Comparison of ENCODE assay signal across 8 cellular contexts in the genomic region with DNA sequence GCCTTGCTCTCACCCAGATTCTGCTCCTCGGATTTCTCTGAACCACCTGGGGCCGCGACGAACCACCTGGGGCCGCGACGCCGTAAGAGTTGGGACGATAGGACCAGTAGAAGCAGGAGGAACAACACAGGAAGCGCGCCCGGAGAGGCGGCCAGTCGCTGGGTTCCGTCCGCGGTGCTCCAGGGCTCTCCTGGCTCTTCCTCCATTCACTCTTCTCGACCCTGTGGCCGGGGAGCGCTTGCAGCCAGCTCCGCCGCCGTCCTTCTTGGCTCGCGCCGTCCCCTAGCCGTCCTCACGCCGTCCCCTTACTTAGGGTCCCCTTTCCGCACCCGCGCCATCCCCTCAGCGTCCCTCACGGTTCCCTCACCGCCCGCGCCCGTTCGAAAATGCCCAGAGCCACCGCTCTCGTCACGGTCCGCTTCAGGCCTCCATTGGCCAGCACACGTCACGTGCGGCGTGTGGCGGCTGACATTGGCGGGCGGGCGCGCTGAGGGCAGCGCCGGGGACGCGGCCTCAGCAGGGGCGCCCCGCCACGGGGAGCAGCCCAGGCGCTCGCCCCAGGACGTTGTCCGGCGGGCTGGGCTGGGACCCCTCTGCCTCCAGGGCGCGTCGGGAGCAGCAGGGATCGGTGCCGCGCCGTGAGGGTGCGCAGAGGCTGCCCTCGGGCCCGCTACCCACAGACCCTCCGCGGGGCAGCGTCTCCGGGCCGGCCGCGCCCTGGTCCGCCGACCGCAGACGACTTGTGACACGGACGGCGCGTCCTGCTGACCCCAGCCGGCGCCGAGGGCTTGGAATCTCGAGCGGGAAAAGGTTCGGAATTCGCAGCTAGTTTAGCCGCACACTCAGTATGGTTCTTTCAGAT. TPM values are rescaled to one million over a fixed set of nuclear protein-coding genes. Genes with fewer than 3 reads are reported as not detected.
A peak's percentile ranks its signal among the peaks of the same experiment; 100 is the strongest.
DNase-seq lines count a peak whose midpoint lies in the region; ATAC-seq and TF ChIP-seq lines count a peak whose summit lies in the region.

No MANE protein-coding gene starts in this region.

- peaks cover 3 to 5% of the 10 kb centered on the region in 2 donors for H3K36me3 Mint-ChIP-seq in activated T-cell treated with anti-CD3 and anti-CD28 coated beads, Interleukin-2, amount 50 U/mL, for 72 hours (ENCODE audit: insufficient read depth in 2 of 2)
- no peaks in the 10 kb centered on the region for H3K36me3 Mint-ChIP-seq in naive thymus-derived CD8-positive, alpha-beta T cell

- peak overlapping the region; percentile 14 for H3K27ac ChIP-seq in HUES48 (ENCODE audit: low read depth, low read length)
- no peak overlapping the region for H3K27ac ChIP-seq in PC-3 (ENCODE audit: low read length)

- H3K9me3 Mint-ChIP-seq in activated T-cell treated with anti-CD3 and anti-CD28 coated beads, Interleukin-2, amount 50 U/mL, for 72 hours, result no peaks in the 10 kb centered on the region
- peaks cover 0 to 4% (median 0%) of the 10 kb centered on the region in 9 donors for H3K9me3 Mint-ChIP-seq in naive thymus-derived CD8-positive, alpha-beta T cell

- no peaks in the 10 kb centered on the region for H3K9me2 ChIP-seq in PC-3 (replicated peaks; ENCODE audit: low read length)

- H3K79me2 ChIP-seq in PC-3 (ENCODE audit: low read length), result peaks cover 23% of the 10 kb centered on the region

- peak overlapping the region; percentile 78 for H2AFZ ChIP-seq in PC-3 (ENCODE audit: low read length)

- no peaks in the 10 kb centered on the region for H4K20me1 ChIP-seq in PC-3 (ENCODE audit: low read length)

- CTCF ChIA-PET in PC-3 (lab: Charles Lee), result no interaction called here

- BruUV-seq in PC-3 (replicated peaks; lab: Mats Ljungman, UMichigan), result TSS peak; percentile 94

- peaks cover 17% of the 10 kb centered on the region; the same call in 1 of the 2 replicates for H3K9me3 ChIP-seq in HUES48 (ENCODE audit: control insufficient read depth, insufficient read depth, low read length)
- H3K9me3 ChIP-seq in PC-3 (ENCODE audit: low read length), result no peaks in the 10 kb centered on the region

- H3K4me3 Mint-ChIP-seq in activated T-cell treated with anti-CD3 and anti-CD28 coated beads, Interleukin-2, amount 50 U/mL, for 72 hours, result peak overlapping the region; percentile 87 to 98
- H3K4me3 Mint-ChIP-seq in naive thymus-derived CD8-positive, alpha-beta T cell, result peak overlapping the region; percentile 96 to 100 (median 98)

- peaks cover 6% of the 10 kb centered on the region for H3K27me3 Mint-ChIP-seq in activated T-cell treated with anti-CD3 and anti-CD28 coated beads, Interleukin-2, amount 50 U/mL, for 72 hours (ENCODE audit: low read depth)
- peaks cover 2 to 11% (median 6%) of the 10 kb centered on the region in 5 donors for H3K27me3 Mint-ChIP-seq in naive thymus-derived CD8-positive, alpha-beta T cell

- H3K36me3 ChIP-seq in HUES48 (ENCODE audit: control insufficient read depth, insufficient read depth, low read length) (no peaks in the 10 kb centered on the region), PC-3 (ENCODE audit: low read depth, low read length) (no peaks in the 10 kb centered on the region)

- peaks cover 22% of the 10 kb centered on the region for H3K4me1 Mint-ChIP-seq in activated T-cell treated with anti-CD3 and anti-CD28 coated beads, Interleukin-2, amount 50 U/mL, for 72 hours (ENCODE audit: low read depth)
- peaks cover 13 to 26% (median 19%) of the 10 kb centered on the region in 4 donors for H3K4me1 Mint-ChIP-seq in naive thymus-derived CD8-positive, alpha-beta T cell

- H3K27me3 ChIP-seq in HUES48 (ENCODE audit: control insufficient read depth, insufficient read depth, low read length), result peaks cover 18% of the 10 kb centered on the region
- H3K27me3 ChIP-seq in PC-3 (ENCODE audit: low read length), result no peaks in the 10 kb centered on the region

- H3K9ac ChIP-seq in HUES48 (ENCODE audit: low read depth, low read length) (peak overlapping the region; percentile 80), PC-3 (ENCODE audit: low read length) (peak overlapping the region; percentile 72)

- intact Hi-C loops in PC-3 (cut with micrococcal nuclease), result no loop called here

- peak overlapping the region; percentile 93 for H3K4me2 ChIP-seq in PC-3 (ENCODE audit: low read length)

- H3K4me1 ChIP-seq in HUES48 (ENCODE audit: control insufficient read depth, insufficient read depth, low read length), result no peaks in the 10 kb centered on the region
- peaks cover 9% of the 10 kb centered on the region; the same call in 1 of the 2 replicates for H3K4me1 ChIP-seq in PC-3 (ENCODE audit: insufficient read depth, low read length)

- ATAC-seq in GM21423 (IDR thresholded peaks at IDR 0.05; ENCODE audit: unreplicated experiment) (peak; percentile 99), PC-3 (peak; percentile 99)
- ATAC-seq in activated T-cell treated with anti-CD3 and anti-CD28 coated beads, Interleukin-2, amount 50 U/mL, for 72 hours (replicated peaks in 1 of 2), result peak; percentile 99 to 100
- peak; percentile 99 for ATAC-seq in naive thymus-derived CD8-positive, alpha-beta T cell

- no peak for TF ChIP-seq CTCF in PC-3 (conservative IDR thresholded peaks at IDR 0.05; ENCODE audit: low read depth, low read length)
- no peak for TF ChIP-seq CTCF in fibroblast of mammary gland (conservative IDR thresholded peaks at IDR 0.05; ENCODE audit: control insufficient read depth, insufficient read depth, low read depth, low read length)

- peak; percentile 61 for DNase-seq in DMS 273 treated with DMSO at 0.1 percent for 48 hours (lab: John Stamatoyannopoulos, UW)
- DNase-seq in PC-3, result peak; percentile 81
- DNase-seq in activated T-cell treated with anti-CD3 and anti-CD28 coated beads, Interleukin-2, amount 50 U/mL, for 72 hours, result peak; percentile 89 to 90
- DNase-seq in fibroblast of mammary gland (ENCODE audit: low read depth), result peak; percentile 78
- peak; percentile 69 to 88 (median 76) for DNase-seq in naive thymus-derived CD8-positive, alpha-beta T cell
- peak; percentile 55 to 79 (median 70) for DNase-seq in stimulated activated naive CD4-positive, alpha-beta T cell (lab: John Stamatoyannopoulos, UW)

- H3K4me3 ChIP-seq in HUES48 (ENCODE audit: low read depth, low read length), result peak overlapping the region; percentile 88
- H3K4me3 ChIP-seq in PC-3 (ENCODE audit: low read length), result peak overlapping the region; percentile 86
- peak overlapping the region; percentile 89 for H3K4me3 ChIP-seq in fibroblast of mammary gland (ENCODE audit: control insufficient read depth, low read depth, low read length)

- POLR2A ChIA-PET in PC-3 (lab: Charles Lee; ENCODE audit: unreplicated experiment), result no interaction called here
- POLR2A ChIA-PET in naive thymus-derived CD8-positive, alpha-beta T cell (lab: Charles Lee), result interaction anchor here (0.6 to 0.8 kb wide), 2 partner anchors 17 to 127 kb away, joined by 3 read pairs; no protein-coding TSS in a partner anchor

- peak overlapping the region; percentile 71 for H3K27ac Mint-ChIP-seq in activated T-cell treated with anti-CD3 and anti-CD28 coated beads, Interleukin-2, amount 50 U/mL, for 72 hours
- peak overlapping the region; percentile 90 to 98 (median 97) for H3K27ac Mint-ChIP-seq in naive thymus-derived CD8-positive, alpha-beta T cell

- H3F3A ChIP-seq in PC-3 (ENCODE audit: low read length, unreplicated experiment), result no peaks in the 10 kb centered on the region

RNA-seq across cellular contexts. Expression of a gene that starts 53.7 kb away (rescaled TPM):
- total RNA-seq in PC-3 (2014; rRNA removed), result 5.4 TPM in 2 replicates
- total RNA-seq in activated T-cell treated with anti-CD3 and anti-CD28 coated beads, Interleukin-2, amount 50 U/mL, for 72 hours, result 1 to 10 TPM; 9.2 to 10.0 TPM
- total RNA-seq in naive thymus-derived CD8-positive, alpha-beta T cell, result 10 to 100 TPM in 1 of 2 experiments, 1 to 10 TPM in 1; 8.7 to 10.2 TPM
- polyA plus RNA-seq in naive thymus-derived CD8-positive, alpha-beta T cell, result 1 to 10 TPM; 1.9 to 4.9 (median 2.1) TPM
